ENCODE assay signal across 14 cellular contexts in genomic region chr2:168035458-168035857, GRCh38.
DNase-seq lines count a peak whose midpoint lies in the region; ATAC-seq and TF ChIP-seq lines count a peak whose summit lies in the region.
"Had no signal": no experiment of that assay in that cellular context is flagged by ENCODE, and none has a peak within 500 bp of the region (broad histone marks: within the 10 kb centered on the region; RNA-seq: fewer than 3 reads in every experiment).

No MANE protein-coding gene starts in this region.

- ATAC-seq in CD4-positive, alpha-beta T cell (ENCODE audit: poor library complexity), result no peak
- ATAC-seq in GM19035 (IDR thresholded peaks at IDR 0.05; ENCODE audit: unreplicated experiment), result peak; percentile 73
- ATAC-seq in HG02798 (IDR thresholded peaks at IDR 0.05; ENCODE audit: poor library complexity, unreplicated experiment), result peak; percentile 59
- peak; percentile 45 for ATAC-seq in HG03571 (IDR thresholded peaks at IDR 0.05; ENCODE audit: unreplicated experiment)
- no peak for ATAC-seq in naive thymus-derived CD4-positive, alpha-beta T cell
- ATAC-seq: HepG2 had no signal

- H3K27ac ChIP-seq in CD4-positive, alpha-beta T cell (ENCODE audit: low read depth, low read length), result no peak overlapping the region
- H3K27ac ChIP-seq in naive thymus-derived CD4-positive, alpha-beta T cell (ENCODE audit: low read depth, low read length), result no peak overlapping the region
- H3K27ac ChIP-seq: dorsolateral prefrontal cortex, GM23248, RWPE1 had no signal

- no peaks in the 10 kb centered on the region for H3K9me3 ChIP-seq in CD4-positive, alpha-beta T cell (ENCODE audit: control insufficient read depth, low read length)
- no peaks in the 10 kb centered on the region for H3K9me3 ChIP-seq in naive thymus-derived CD4-positive, alpha-beta T cell (ENCODE audit: control insufficient read depth in 2 of 3, low read length in 3 of 3)

- H3K36me3 Mint-ChIP-seq in CD4-positive, alpha-beta T cell (ENCODE audit: low read depth), result peaks cover 49% of the 10 kb centered on the region
- peaks cover 11 to 68% (median 44%) of the 10 kb centered on the region in 5 donors for H3K36me3 Mint-ChIP-seq in naive thymus-derived CD4-positive, alpha-beta T cell

- H3K4me3 ChIP-seq in naive thymus-derived CD4-positive, alpha-beta T cell (ENCODE audit: low read length), result no peak overlapping the region
- H3K4me3 ChIP-seq: GM23248 had no signal

- DNase-seq in CD4-positive, alpha-beta T cell, result no peak
- no peak for DNase-seq in posterior cingulate gyrus
- no peak for DNase-seq in naive thymus-derived CD4-positive, alpha-beta T cell
- no peak for DNase-seq in retina
- DNase-seq in GM10248 (ENCODE audit: extremely low spot score), result no peak
- DNase-seq: activated naive CD4-positive, alpha-beta T cell treated with anti-CD3 and anti-CD28 coated beads for 36 hours; dorsolateral prefrontal cortex; GM23248; trophoblast cell had no signal

- no peaks in the 10 kb centered on the region for H3K27me3 ChIP-seq in CD4-positive, alpha-beta T cell (ENCODE audit: control insufficient read depth, insufficient read depth, low read length)
- H3K27me3 ChIP-seq in naive thymus-derived CD4-positive, alpha-beta T cell (ENCODE audit: control insufficient read depth in 2 of 2, insufficient read depth in 2 of 2, low read length in 2 of 2), result no peaks in the 10 kb centered on the region
- H3K27me3 ChIP-seq: dorsolateral prefrontal cortex had no signal

- H3K27me3 Mint-ChIP-seq in CD4-positive, alpha-beta T cell, result no peaks in the 10 kb centered on the region
- H3K27me3 Mint-ChIP-seq in naive thymus-derived CD4-positive, alpha-beta T cell, result no peaks in the 10 kb centered on the region

- CTCF ChIA-PET in CD4-positive, alpha-beta T cell (lab: Charles Lee), result no interaction called here
- CTCF ChIA-PET in naive thymus-derived CD4-positive, alpha-beta T cell (lab: Charles Lee), result no interaction called here
- CTCF ChIA-PET in GM10248 (lab: Yijun Ruan, JAX), result interaction anchor here (1.0 kb wide), 1 partner anchor 10 kb away, joined by 4 read pairs; no protein-coding TSS in a partner anchor

- intact Hi-C loops in CD4-positive, alpha-beta T cell (cut with DNase I, micrococcal nuclease), result no loop called here
- intact Hi-C loops in posterior cingulate gyrus (cut with DNase I), result no loop called here
- intact Hi-C loops in naive thymus-derived CD4-positive, alpha-beta T cell (cut with micrococcal nuclease), result no loop called here

- H3K36me3 ChIP-seq in naive thymus-derived CD4-positive, alpha-beta T cell (ENCODE audit: control insufficient read depth in 2 of 3, insufficient read depth in 3 of 3, low read length in 3 of 3), result no peaks in the 10 kb centered on the region

- no peaks in the 10 kb centered on the region for H3K9me3 Mint-ChIP-seq in CD4-positive, alpha-beta T cell
- H3K9me3 Mint-ChIP-seq in naive thymus-derived CD4-positive, alpha-beta T cell, result no peaks in the 10 kb centered on the region
- H3K9me3 Mint-ChIP-seq: activated naive CD4-positive, alpha-beta T cell treated with anti-CD3 and anti-CD28 coated beads for 36 hours had no signal

- no peaks in the 10 kb centered on the region for H3K4me1 ChIP-seq in naive thymus-derived CD4-positive, alpha-beta T cell (ENCODE audit: control insufficient read depth in 2 of 2, insufficient read depth in 2 of 2, low read length in 2 of 2)

- no peak overlapping the region for H3K27ac Mint-ChIP-seq in CD4-positive, alpha-beta T cell
- H3K27ac Mint-ChIP-seq in naive thymus-derived CD4-positive, alpha-beta T cell, result no peak overlapping the region
- H3K27ac Mint-ChIP-seq: activated naive CD4-positive, alpha-beta T cell treated with anti-CD3 and anti-CD28 coated beads for 36 hours had no signal

- H3K4me3 Mint-ChIP-seq in CD4-positive, alpha-beta T cell, result peak overlapping the region; percentile 31
- H3K4me3 Mint-ChIP-seq in naive thymus-derived CD4-positive, alpha-beta T cell, result no peak overlapping the region
- H3K4me3 Mint-ChIP-seq: activated naive CD4-positive, alpha-beta T cell treated with anti-CD3 and anti-CD28 coated beads for 36 hours had no signal

- no peak for TF ChIP-seq CTCF in CD4-positive, alpha-beta T cell (IDR thresholded peaks at IDR 0.05)
- TF ChIP-seq CTCF in GM10248 (IDR thresholded peaks at IDR 0.05; ENCODE audit: control extremely low read depth, extremely low read depth, low read depth, missing control alignments), result no peak

- H3K4me1 Mint-ChIP-seq in CD4-positive, alpha-beta T cell (ENCODE audit: low read depth), result no peaks in the 10 kb centered on the region
- H3K4me1 Mint-ChIP-seq in naive thymus-derived CD4-positive, alpha-beta T cell, result peaks cover 0 to 7% (median 0%) of the 10 kb centered on the region in 7 donors

- POLR2A ChIA-PET in CD4-positive, alpha-beta T cell (lab: Charles Lee), result no interaction called here
- POLR2A ChIA-PET in naive thymus-derived CD4-positive, alpha-beta T cell (lab: Charles Lee), result no interaction called here
- POLR2A ChIA-PET in GM10248 (lab: Yijun Ruan, JAX), result no interaction called here

Comparison
In these comparisons a context has a peak if more than half of its experiments do, and no peak if none do; other contexts are left out.
1. ATAC-seq: peak in GM19035 (single experiment), HG02798 (single experiment) and HG03571 (single experiment); none in CD4-positive, alpha-beta T cell (single experiment) and naive thymus-derived CD4-positive, alpha-beta T cell (single experiment).